ENCODE assay signal across 15 cellular contexts in the genomic region with DNA sequence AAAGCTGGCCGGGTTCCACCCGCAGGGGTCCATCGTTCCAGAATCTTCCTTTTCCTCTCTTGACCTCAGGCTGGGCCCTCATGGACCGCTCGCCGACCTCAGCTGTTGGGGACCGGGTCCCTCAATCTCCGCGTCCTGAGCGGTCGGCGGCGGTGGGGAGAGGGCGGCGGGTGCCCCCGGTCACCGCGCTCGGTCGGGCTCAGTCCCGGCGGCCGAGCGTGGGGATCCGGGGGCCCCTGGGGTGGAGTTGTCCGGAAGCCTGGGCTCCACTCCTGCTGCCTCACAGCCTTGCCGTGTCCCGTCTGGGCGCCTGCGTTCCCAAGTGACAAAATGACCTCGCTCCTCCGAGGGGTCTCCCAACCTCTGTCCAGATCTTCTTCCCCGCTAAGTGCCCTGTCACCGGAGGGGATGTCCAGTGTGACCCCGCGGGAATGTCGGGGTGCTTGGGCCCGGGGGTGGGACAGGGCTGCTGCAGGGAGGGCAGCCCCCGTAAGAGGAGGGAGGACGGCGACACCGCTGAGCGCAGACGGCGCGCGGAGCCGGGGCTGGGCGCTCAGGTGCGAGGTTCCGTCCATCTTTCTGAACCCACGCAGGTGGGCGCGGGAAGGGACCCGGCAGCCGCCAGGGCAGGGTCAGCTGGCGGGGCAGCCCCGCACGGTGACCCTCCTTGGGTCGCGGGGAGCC. TPM values are rescaled to one million over a fixed set of nuclear protein-coding genes. Genes with fewer than 3 reads are reported as not detected.
DNase-seq lines count a peak whose midpoint lies in the region; ATAC-seq, FAIRE-seq and TF ChIP-seq lines count a peak whose summit lies in the region.
"Had no signal": no experiment of that assay in that cellular context is flagged by ENCODE, and none has a peak within 500 bp of the region (broad histone marks: within the 10 kb centered on the region; RNA-seq: fewer than 3 reads in every experiment).

No MANE protein-coding gene starts in this region.

- TSS peak; percentile 57 for BruUV-seq in HepG2 (replicated peaks; lab: Mats Ljungman, UMichigan)

- H3K9me3 ChIP-seq in H9 (ENCODE audit: control insufficient read depth, low read depth, low read length), result no peaks in the 10 kb centered on the region
- H3K9me3 ChIP-seq in HepG2 (ENCODE audit: low read length), result no peaks in the 10 kb centered on the region
- no peaks in the 10 kb centered on the region for H3K9me3 ChIP-seq in HAP-1

- no peaks in the 10 kb centered on the region for H3K79me1 ChIP-seq in H9 (ENCODE audit: insufficient read depth, low read depth, low read length, poor library complexity, severe bottlenecking)

- H4K8ac ChIP-seq in H9 (replicated peaks; ENCODE audit: insufficient read length, low read depth, low read length), result no peak overlapping the region

- POLR2A ChIA-PET in HepG2 (lab: Yijun Ruan, JAX), result interaction anchor here (0.6 to 7.2 kb wide), 7 partner anchors 17 to 102 kb away, joined by 3 to 102 read pairs (median 10); no protein-coding TSS in a partner anchor

- no peak overlapping the region for H3T11ph ChIP-seq in H9 (ENCODE audit: low read length)

- 0 out of 5 replicates have a peak, but pooled peaks cover 0 to 2% of the 10 kb centered on the region in 2 experiments for H3K36me3 ChIP-seq in HepG2 (replicated peaks in 1 of 2; ENCODE audit: control insufficient read depth in 1 of 2, insufficient read depth in 2 of 2, low read length in 2 of 2)
- no peaks in the 10 kb centered on the region for H3K36me3 ChIP-seq in HAP-1 (replicated peaks)

- H2BK120ac ChIP-seq in H9 (ENCODE audit: low read depth, low read length, poor library complexity, severe bottlenecking), result no peak overlapping the region

- H3K4me1 Mint-ChIP-seq in H9, result peaks cover 5 to 21% of the 10 kb centered on the region in 2 experiments

- H3K4ac ChIP-seq in H9 (ENCODE audit: low read depth, low read length), result no peak overlapping the region

- TF ChIP-seq RAD21 in HepG2 (CRISPR knock-in tag; IDR thresholded peaks at IDR 0.05), result no peak

- no peak overlapping the region for H3K56ac ChIP-seq in H9 (ENCODE audit: insufficient read length, low read depth, low read length)

- H3K9ac ChIP-seq in H9 (ENCODE audit: extremely low read depth, insufficient read length, low read length) (no peak overlapping the region), HepG2 (ENCODE audit: insufficient read depth, low read depth, low read length) (peak overlapping the region; percentile 86; the same call in 1 of the 2 replicates)

- peaks cover 16% of the 10 kb centered on the region for H3K23me2 ChIP-seq in H9 (ENCODE audit: insufficient read length, low read depth, low read length, poor library complexity, severe bottlenecking)

- no peak overlapping the region for H3K23ac ChIP-seq in H9 (ENCODE audit: insufficient read length, low read depth, low read length)

- peak overlapping the region; percentile 32 to 82 (median 66) for H3K4me3 ChIP-seq in dorsolateral prefrontal cortex
- peak overlapping the region in 2 of 3 experiments; percentile 86 to 98; a peak in 3 of 6 replicates for H3K4me3 ChIP-seq in HepG2 (replicated peaks in 1 of 3; ENCODE audit: insufficient read depth in 1 of 3, low read depth in 2 of 3, low read length in 3 of 3)
- H3K4me3 ChIP-seq in skin epidermis, result peak overlapping the region in 5 of 7 experiments; percentile 28 to 57 (median 45)
- no peak overlapping the region for H3K4me3 ChIP-seq in HAP-1

- ATAC-seq in HepG2 (no peak), HG03039 (IDR thresholded peaks at IDR 0.05; ENCODE audit: unreplicated experiment) (no peak)

- no peak for FAIRE-seq in HepG2 (lab: Jason Lieb, UNC)
- FAIRE-seq: keratinocyte had no signal

- WGBS in H9 (ENCODE audit: extremely low coverage, insufficient read length, low lambda C conversion rate), result no CpG with 5 or more reads among the region's 61 CpGs
- WGBS in HepG2 (ENCODE audit: low lambda C conversion rate), result 96% methylated on average over 61 of the region's 61 CpGs

- no peak overlapping the region for H4K5ac ChIP-seq in H9 (ENCODE audit: insufficient read length, low read depth, low read length)

- no peaks in the 10 kb centered on the region; the same call in 1 of the 2 replicates for H3K27me3 ChIP-seq in H9 (ENCODE audit: insufficient read depth, low read length)
- H3K27me3 ChIP-seq in dorsolateral prefrontal cortex, result no peaks in the 10 kb centered on the region
- no peaks in the 10 kb centered on the region for H3K27me3 ChIP-seq in HepG2 (ENCODE audit: control insufficient read depth in 1 of 2, insufficient read depth in 2 of 2, low read length in 2 of 2)
- peaks cover 2% of the 10 kb centered on the region; the same call in 1 of the 2 replicates for H3K27me3 ChIP-seq in HAP-1 (ENCODE audit: low read depth)

- H4K91ac ChIP-seq in H9 (ENCODE audit: insufficient read length, low read depth, low read length), result no peak overlapping the region

- CTCF ChIA-PET in HepG2 (lab: Yijun Ruan, JAX; ENCODE audit: low intra/inter-chr PET ratio, low total read pairs), result no interaction called here

- H3K18ac ChIP-seq in H9 (ENCODE audit: insufficient read length, low read depth, low read length), result no peak overlapping the region

- peak overlapping the region; percentile 44 for H3K4me2 ChIP-seq in H9 (ENCODE audit: insufficient read depth, insufficient read length, low read length)
- 0 out of 2 replicates have a peak overlapping the region, but pooled peaks have one; percentile 78 for H3K4me2 ChIP-seq in HepG2 (ENCODE audit: low read depth, low read length)

- no peak overlapping the region for H3K27ac Mint-ChIP-seq in H9
- H3K27ac Mint-ChIP-seq: activated CD4-positive, alpha-beta memory T cell treated with anti-CD3 and anti-CD28 coated beads for 36 hours had no signal

- H2BK12ac ChIP-seq in H9 (ENCODE audit: insufficient read length, low read depth, low read length), result no peak overlapping the region

- H2AK5ac ChIP-seq in H9 (ENCODE audit: insufficient read length, low read length), result no peak overlapping the region

- H3K36me3 Mint-ChIP-seq in H9 (ENCODE audit: insufficient read depth in 1 of 3, low read depth in 3 of 3), result peaks cover 0 to 2% (median 2%) of the 10 kb centered on the region in 3 experiments; a peak in 5 of 7 replicates
- H3K36me3 Mint-ChIP-seq: activated CD4-positive, alpha-beta memory T cell treated with anti-CD3 and anti-CD28 coated beads for 36 hours had no signal

- H3K4me1 ChIP-seq in H9 (ENCODE audit: insufficient read depth, low read length) (no peaks in the 10 kb centered on the region; the same call in 1 of the 2 replicates), HepG2 (ENCODE audit: insufficient read depth, low read length) (peaks cover 73% of the 10 kb centered on the region), HAP-1 (peaks cover 5% of the 10 kb centered on the region; the same call in 1 of the 2 replicates)

- no peak overlapping the region for H3K27ac ChIP-seq in H9 (ENCODE audit: insufficient read length, low read depth, low read length)
- peak overlapping the region in 53 of 59 donors; percentile 26 to 93 (median 76) for H3K27ac ChIP-seq in dorsolateral prefrontal cortex
- H3K27ac ChIP-seq in HepG2 (ENCODE audit: extremely low read length, insufficient read depth, low read length), result peak overlapping the region; percentile 85
- H3K27ac ChIP-seq in skin epidermis, result peak overlapping the region in 7 of 21 experiments; percentile 39 to 82 (median 58)

- intact Hi-C loops in dorsolateral prefrontal cortex (cut with DNase I) (no loop called here), HepG2 (cut with micrococcal nuclease; ENCODE audit: unreplicated experiment) (loop anchor here (2.0 kb wide), 1 partner anchor 17 kb away; no protein-coding TSS in a partner anchor)

- H3K9me3 Mint-ChIP-seq in H9, result peaks cover 0 to 2% of the 10 kb centered on the region in 2 experiments; a peak in 2 of 5 replicates
- H3K9me3 Mint-ChIP-seq: activated CD4-positive, alpha-beta memory T cell treated with anti-CD3 and anti-CD28 coated beads for 36 hours had no signal

- H2AFZ ChIP-seq in H9 (ENCODE audit: low read length) (no peak overlapping the region), HepG2 (ENCODE audit: low read length) (no peak overlapping the region)

- no peak overlapping the region for H2BK15ac ChIP-seq in H9 (ENCODE audit: low read depth, low read length)

- H3K79me2 ChIP-seq in H9 (ENCODE audit: insufficient read depth, low read length), result peaks cover 1% of the 10 kb centered on the region; the same call in 1 of the 2 replicates
- peaks cover 40% of the 10 kb centered on the region for H3K79me2 ChIP-seq in HepG2 (ENCODE audit: insufficient read depth, low read length)

- peak overlapping the region; percentile 58 to 77 for H3K4me3 Mint-ChIP-seq in H9
- H3K4me3 Mint-ChIP-seq: activated CD4-positive, alpha-beta memory T cell treated with anti-CD3 and anti-CD28 coated beads for 36 hours had no signal

- H2BK5ac ChIP-seq in H9 (ENCODE audit: insufficient read length, low read length), result no peak overlapping the region

- H4K20me1 ChIP-seq in H9 (ENCODE audit: control insufficient read depth, insufficient read depth, insufficient read length) (peaks cover 3% of the 10 kb centered on the region), HepG2 (ENCODE audit: insufficient read depth, low read length) (no peaks in the 10 kb centered on the region)

- TF ChIP-seq CTCF in H9 (conservative IDR thresholded peaks at IDR 0.05) (no peak), dorsolateral prefrontal cortex (IDR thresholded peaks at IDR 0.05 in 54 of 56, conservative IDR thresholded peaks at IDR 0.05 in 2 of 56; ENCODE audit: low read depth in 1 of 56, partially characterized antibody in 56 of 56) (no peak), HepG2 (CRISPR knock-in tag; IDR thresholded peaks at IDR 0.05) (no peak)

- H3K14ac ChIP-seq in H9 (ENCODE audit: insufficient read depth, low read length), result no peak overlapping the region; the same call in 1 of the 2 replicates

- H2BK20ac ChIP-seq in H9 (ENCODE audit: low read depth, low read length, poor library complexity, severe bottlenecking), result no peak overlapping the region

- TF ChIP-seq POLR2A in HepG2 (IDR thresholded peaks at IDR 0.05; ENCODE audit: insufficient read depth in 1 of 2, low read depth in 2 of 2, low read length in 2 of 2), result no peak

- TF ChIP-seq EP300 in HepG2 (IDR thresholded peaks at IDR 0.05; ENCODE audit: low read depth in 2 of 2, low read length in 2 of 2) (no peak), HepG2 (CRISPR knock-in tag; IDR thresholded peaks at IDR 0.05; ENCODE audit: borderline replicate concordance) (no peak)

- in situ Hi-C loops in HepG2 (cut with HindIII; ENCODE audit: extremely low pct_ligation_motif_present, low pct_unique_long_range_greater_than_20kb) (no loop called here), HAP-1 (cut with MboI; ENCODE audit: low sequenced_read_pairs) (no loop called here)

- DNase-seq in H9 (no peak), dorsolateral prefrontal cortex (peak in 1 of 10 donors; percentile 10), HepG2 (ENCODE audit: low spot score) (no peak), AG08395 (ENCODE audit: low spot score) (no peak), HAP-1 (ENCODE audit: low spot score in 2 of 2) (no peak), occipital lobe (lab: John Stamatoyannopoulos, UW) (no peak)
- DNase-seq: activated CD4-positive, alpha-beta memory T cell treated with anti-CD3 and anti-CD28 coated beads for 36 hours; central memory CD4-positive, alpha-beta T cell; HCEC 1CT; NCI-H1105; NCI-H510A; stimulated activated CD4-positive, alpha-beta T cell treated with anti-CD3 and anti-CD28 coated beads, Interleukin-2, amount 100 ng/mL, for 24 hours had no signal

- peaks cover 25% of the 10 kb centered on the region for H3K27me3 Mint-ChIP-seq in H9 (ENCODE audit: low read depth)

RNA-seq across cellular contexts. Expression of a gene that starts 16.0 kb away (rescaled TPM):
- total RNA-seq in H9 (2021) (21.8 and 23.6 TPM in 2 replicates), dorsolateral prefrontal cortex (10 to 100 TPM in 110 of 120 experiments, 1 to 10 TPM in 10; 8.2 to 19.7 (median 12.6) TPM), HepG2 (2016; rRNA removed; fragmentation: Illumina TruSeq; extraction: Trizol) (36.0 and 40.1 TPM in 2 replicates), occipital lobe (13.3 TPM)
- 13.0 and 13.9 TPM in 2 replicates for total RNA-seq in HepG2 (2016; cell fraction: cytosol; rRNA removed; fragmentation: Illumina TruSeq; extraction: Trizol; ENCODE audit: low read depth)
- 36.8 and 38.9 TPM in 2 replicates for total RNA-seq in HepG2 (2016; cell fraction: insoluble cytoplasmic fraction; rRNA removed; fragmentation: Illumina TruSeq; extraction: Trizol)
- total RNA-seq in HepG2 (2016; cell fraction: membrane; rRNA removed; fragmentation: Illumina TruSeq; extraction: Trizol), result 37.8 and 40.8 TPM in 2 replicates
- total RNA-seq in HepG2 (2016; cell fraction: nucleus; rRNA removed; fragmentation: Illumina TruSeq; extraction: Trizol), result 35.5 and 39.9 TPM in 2 replicates
- polyA plus RNA-seq in HepG2 (2011; rRNA removed), result 22.6 and 27.3 TPM in 2 replicates
- 9.9 and 16.5 TPM in 2 replicates for polyA plus RNA-seq in HepG2 (2011; cell fraction: cytosol; rRNA removed)
- 15.6 and 16.3 TPM in 2 replicates for polyA plus RNA-seq in HepG2 (2011; cell fraction: nucleus; rRNA removed)
- polyA plus RNA-seq in HepG2 (2012), result 28.6 and 31.7 TPM in 2 replicates
- polyA plus RNA-seq in HepG2 (2016; cell fraction: cytosol; fragmentation: Illumina TruSeq; extraction: Trizol; ENCODE audit: low read depth), result 10.7 and 15.9 TPM in 2 replicates
- 49.4 and 50.1 TPM in 2 replicates for polyA plus RNA-seq in HepG2 (2016; cell fraction: insoluble cytoplasmic fraction; fragmentation: Illumina TruSeq; extraction: Trizol; ENCODE audit: low read depth)
- polyA plus RNA-seq in HepG2 (2016; cell fraction: membrane; fragmentation: Illumina TruSeq; extraction: Trizol; ENCODE audit: low read depth), result 27.3 and 31.7 TPM in 2 replicates
- polyA plus RNA-seq in HepG2 (2016; cell fraction: nucleus; fragmentation: Illumina TruSeq; extraction: Trizol; ENCODE audit: insufficient read depth, low read depth), result 72.4 and 76.7 TPM in 2 replicates
- 8.6 and 12.9 TPM in 2 replicates for polyA minus RNA-seq in HepG2 (2011; rRNA and poly(A)+ RNA removed; ENCODE audit: low replicate concordance)
- 10.9 and 11.8 TPM in 2 replicates for polyA minus RNA-seq in HepG2 (2011; cell fraction: cytosol; rRNA and poly(A)+ RNA removed)
- 32.4 and 33.1 TPM in 2 replicates for polyA minus RNA-seq in HepG2 (2011; cell fraction: nucleus; rRNA and poly(A)+ RNA removed)

RNA-seq across cellular contexts. Expression of a gene that starts 51.9 kb away (rescaled TPM):
- total RNA-seq in H9 (2021) (15.3 and 16.5 TPM in 2 replicates), dorsolateral prefrontal cortex (10 to 100 TPM; 21.2 to 61.8 (median 37.2) TPM), HepG2 (2016; rRNA removed; fragmentation: Illumina TruSeq; extraction: Trizol) (61.2 and 64.2 TPM in 2 replicates), occipital lobe (1.4 TPM)
- total RNA-seq in HepG2 (2016; cell fraction: cytosol; rRNA removed; fragmentation: Illumina TruSeq; extraction: Trizol; ENCODE audit: low read depth), result 22.9 and 28.7 TPM in 2 replicates
- 62.9 and 63.8 TPM in 2 replicates for total RNA-seq in HepG2 (2016; cell fraction: insoluble cytoplasmic fraction; rRNA removed; fragmentation: Illumina TruSeq; extraction: Trizol)
- total RNA-seq in HepG2 (2016; cell fraction: membrane; rRNA removed; fragmentation: Illumina TruSeq; extraction: Trizol), result 43.0 and 57.1 TPM in 2 replicates
- 118 and 132 TPM in 2 replicates for total RNA-seq in HepG2 (2016; cell fraction: nucleus; rRNA removed; fragmentation: Illumina TruSeq; extraction: Trizol)
- 26.8 and 31.3 TPM in 2 replicates for polyA plus RNA-seq in HepG2 (2011; rRNA removed)
- 20.4 and 21.0 TPM in 2 replicates for polyA plus RNA-seq in HepG2 (2011; cell fraction: cytosol; rRNA removed)
- polyA plus RNA-seq in HepG2 (2011; cell fraction: nucleus; rRNA removed), result 110 and 130 TPM in 2 replicates
- polyA plus RNA-seq in HepG2 (2012), result 47.0 and 84.0 TPM in 2 replicates
- 10.7 and 14.3 TPM in 2 replicates for polyA plus RNA-seq in HepG2 (2016; cell fraction: cytosol; fragmentation: Illumina TruSeq; extraction: Trizol; ENCODE audit: low read depth)
- 38.8 and 51.0 TPM in 2 replicates for polyA plus RNA-seq in HepG2 (2016; cell fraction: insoluble cytoplasmic fraction; fragmentation: Illumina TruSeq; extraction: Trizol; ENCODE audit: low read depth)
- 17.8 and 18.3 TPM in 2 replicates for polyA plus RNA-seq in HepG2 (2016; cell fraction: membrane; fragmentation: Illumina TruSeq; extraction: Trizol; ENCODE audit: low read depth)
- polyA plus RNA-seq in HepG2 (2016; cell fraction: nucleus; fragmentation: Illumina TruSeq; extraction: Trizol; ENCODE audit: insufficient read depth, low read depth), result 158 and 174 TPM in 2 replicates
- polyA minus RNA-seq in HepG2 (2011; rRNA and poly(A)+ RNA removed; ENCODE audit: low replicate concordance), result 1.5 and 97.9 TPM in 2 replicates
- polyA minus RNA-seq in HepG2 (2011; cell fraction: cytosol; rRNA and poly(A)+ RNA removed), result 60.3 and 64.2 TPM in 2 replicates
- polyA minus RNA-seq in HepG2 (2011; cell fraction: nucleus; rRNA and poly(A)+ RNA removed), result 142 and 160 TPM in 2 replicates
